1 cellular context compared by ENCODE assay signal in the genomic region with DNA sequence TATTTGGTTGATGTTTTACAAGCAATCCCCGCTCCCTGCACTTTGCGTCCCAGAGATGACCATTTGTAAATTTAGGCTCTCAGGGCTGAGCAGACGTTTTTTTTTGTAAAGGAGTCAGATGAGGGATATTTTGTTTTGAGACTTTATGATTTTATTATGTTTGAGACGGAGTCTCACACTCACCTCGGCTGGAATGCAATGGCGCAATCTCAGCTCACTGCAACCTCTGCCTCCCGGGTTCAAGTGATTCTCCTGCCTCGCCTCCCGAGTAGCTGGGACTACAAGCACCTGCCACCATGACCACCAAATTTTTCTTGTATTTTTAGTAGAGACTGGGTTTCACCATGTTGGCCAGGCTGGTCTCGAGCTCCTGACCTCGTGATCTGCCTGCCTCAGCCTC. TPM values are rescaled to one million over a fixed set of nuclear protein-coding genes. Genes with fewer than 3 reads are reported as not detected.
"Had no signal": no experiment of that assay in that cellular context is flagged by ENCODE, and none has a peak within 500 bp of the region (broad histone marks: within the 10 kb centered on the region; RNA-seq: fewer than 3 reads in every experiment).

No MANE protein-coding gene starts in this region.

RNA-seq across cellular contexts. Expression of a gene that starts 50.3 kb away (rescaled TPM):
- total RNA-seq: M059J had no signal
